In the genomic region with DNA sequence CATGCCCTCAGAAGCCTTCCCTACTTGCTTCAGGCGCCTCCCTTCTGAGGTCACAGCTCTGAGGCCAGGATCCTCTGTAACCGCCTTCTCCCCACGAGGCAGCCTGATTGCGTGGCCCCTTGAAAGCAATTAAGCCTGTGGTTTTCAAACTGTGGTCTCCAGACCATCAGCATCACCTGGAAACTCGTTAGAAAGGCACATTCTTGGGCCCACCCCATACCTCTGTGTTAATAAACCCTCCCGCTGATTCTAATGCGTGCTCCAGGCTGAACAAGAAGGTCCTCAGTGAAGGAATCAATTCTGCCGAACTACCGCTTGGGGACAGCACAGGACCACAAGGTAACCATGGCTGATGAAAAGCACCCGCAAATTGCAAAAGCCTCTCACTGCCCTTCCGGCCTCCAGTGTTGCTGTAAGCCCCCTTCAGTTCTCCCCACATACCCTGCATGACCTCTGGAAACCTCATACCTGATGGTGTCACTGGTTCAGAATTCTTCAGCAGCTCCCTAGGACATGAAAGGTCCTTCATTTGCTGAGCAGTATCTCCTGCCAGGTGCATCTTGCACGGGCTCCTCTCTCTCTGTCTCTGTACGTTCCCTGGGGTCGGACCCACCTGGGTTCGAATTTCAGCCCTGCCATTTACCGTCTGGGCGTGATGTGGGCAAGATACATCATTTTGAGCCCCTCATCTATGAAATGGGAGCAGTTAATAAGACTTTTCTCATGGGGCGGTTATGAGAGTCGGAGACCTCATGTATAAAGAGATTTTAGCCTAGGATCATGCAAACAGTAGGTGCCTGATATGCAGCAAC, we compare ENCODE assay signal across 1 cellular context.
A peak's percentile ranks its signal among the peaks of the same experiment; 100 is the strongest.
TF ChIP-seq lines count a peak whose summit lies in the region.

No MANE protein-coding gene starts in this region.

TF ChIP-seq in HepG2, 621 proteins besides CTCF, POLR2A, EP300 and RAD21 (continued from another document and continues in another):
- TF ChIP-seq ZBTB44 (CRISPR knock-in tag; IDR thresholded peaks at IDR 0.05) (peak; percentile 51; the same call in 1 of the 2 replicates), ZNF800 (CRISPR knock-in tag; IDR thresholded peaks at IDR 0.05) (peak; percentile 66; the same call in 1 of the 2 replicates), ZKSCAN8 (CRISPR knock-in tag; IDR thresholded peaks at IDR 0.05; ENCODE audit: borderline replicate concordance) (peak; percentile 76; the same call in 1 of the 2 replicates), PPARG (CRISPR knock-in tag; conservative IDR thresholded peaks at IDR 0.05) (peak; percentile 74), ZNF274 (CRISPR knock-in tag; IDR thresholded peaks at IDR 0.05) (0 out of 2 replicates have a peak, but pooled peaks have one; percentile 16), DRAP1 (CRISPR knock-in tag; IDR thresholded peaks at IDR 0.05) (peak; percentile 79), ZNF841 (CRISPR knock-in tag; IDR thresholded peaks at IDR 0.05; ENCODE audit: borderline replicate concordance) (no peak), ZNF281 (CRISPR knock-in tag; IDR thresholded peaks at IDR 0.05; ENCODE audit: borderline replicate concordance) (peak; percentile 60), RFX3 (CRISPR knock-in tag; IDR thresholded peaks at IDR 0.05) (peak; percentile 25; the same call in 1 of the 2 replicates), ETV5 (CRISPR knock-in tag; IDR thresholded peaks at IDR 0.05; ENCODE audit: borderline replicate concordance) (peak; percentile 97), BHLHE40 (IDR thresholded peaks at IDR 0.05; ENCODE audit: low read length) (peak; percentile 68; the same call in 1 of the 2 replicates), ZSCAN12 (CRISPR knock-in tag; IDR thresholded peaks at IDR 0.05) (0 out of 2 replicates have a peak, but pooled peaks have one; percentile 39), JARID2 (CRISPR knock-in tag; IDR thresholded peaks at IDR 0.05; ENCODE audit: insufficient replicate concordance) (peak; percentile 93), HNF4A (CRISPR knock-in tag; IDR thresholded peaks at IDR 0.05) (peak; percentile 29; the same call in 1 of the 2 replicates), NCOA1 (CRISPR knock-in tag; IDR thresholded peaks at IDR 0.05) (no peak), ZNF367 (CRISPR knock-in tag; IDR thresholded peaks at IDR 0.05; ENCODE audit: borderline replicate concordance) (no peak), CBX1 (IDR thresholded peaks at IDR 0.05; ENCODE audit: low read depth) (peak; percentile 66), FOSL1 (CRISPR knock-in tag; IDR thresholded peaks at IDR 0.05; ENCODE audit: borderline replicate concordance) (no peak), HMGXB3 (CRISPR knock-in tag; IDR thresholded peaks at IDR 0.05; ENCODE audit: borderline replicate concordance) (peak; percentile 81; the same call in 1 of the 2 replicates), FOSL2 (CRISPR knock-in tag; IDR thresholded peaks at IDR 0.05) (peak; percentile 84), SMC3 (IDR thresholded peaks at IDR 0.05; ENCODE audit: low read length) (peak; percentile 100), ZNF264 (CRISPR knock-in tag; IDR thresholded peaks at IDR 0.05) (peak; percentile 70), YY1 (IDR thresholded peaks at IDR 0.05; ENCODE audit: insufficient read depth, insufficient replicate concordance, low read depth, low read length) (no peak), ZNF567 (CRISPR knock-in tag; IDR thresholded peaks at IDR 0.05; ENCODE audit: borderline replicate concordance) (peak; percentile 67; the same call in 1 of the 2 replicates), SMAD3 (CRISPR knock-in tag; IDR thresholded peaks at IDR 0.05) (peak; percentile 99), FOXO1 (CRISPR knock-in tag; IDR thresholded peaks at IDR 0.05) (peak; percentile 87), XRCC5 (optimal IDR thresholded peaks at IDR 0.05; ENCODE audit: low read length) (no peak), EZH2 (conservative IDR thresholded peaks at IDR 0.05; ENCODE audit: low read depth, low read length) (0 out of 2 replicates have a peak, but pooled peaks have one; percentile 29), ATF7-NPFF (CRISPR knock-in tag; IDR thresholded peaks at IDR 0.05; ENCODE audit: low read depth) (no peak), AKAP8 (CRISPR knock-in tag; IDR thresholded peaks at IDR 0.05) (no peak), RFXANK (CRISPR knock-in tag; IDR thresholded peaks at IDR 0.05) (0 out of 2 replicates have a peak, but pooled peaks have one; percentile 55), HIVEP1 (CRISPR knock-in tag; IDR thresholded peaks at IDR 0.05) (peak; percentile 23; the same call in 1 of the 2 replicates), PITX1 (CRISPR knock-in tag; IDR thresholded peaks at IDR 0.05) (peak; percentile 66; the same call in 1 of the 2 replicates)
- TF ChIP-seq, protein P1, sequence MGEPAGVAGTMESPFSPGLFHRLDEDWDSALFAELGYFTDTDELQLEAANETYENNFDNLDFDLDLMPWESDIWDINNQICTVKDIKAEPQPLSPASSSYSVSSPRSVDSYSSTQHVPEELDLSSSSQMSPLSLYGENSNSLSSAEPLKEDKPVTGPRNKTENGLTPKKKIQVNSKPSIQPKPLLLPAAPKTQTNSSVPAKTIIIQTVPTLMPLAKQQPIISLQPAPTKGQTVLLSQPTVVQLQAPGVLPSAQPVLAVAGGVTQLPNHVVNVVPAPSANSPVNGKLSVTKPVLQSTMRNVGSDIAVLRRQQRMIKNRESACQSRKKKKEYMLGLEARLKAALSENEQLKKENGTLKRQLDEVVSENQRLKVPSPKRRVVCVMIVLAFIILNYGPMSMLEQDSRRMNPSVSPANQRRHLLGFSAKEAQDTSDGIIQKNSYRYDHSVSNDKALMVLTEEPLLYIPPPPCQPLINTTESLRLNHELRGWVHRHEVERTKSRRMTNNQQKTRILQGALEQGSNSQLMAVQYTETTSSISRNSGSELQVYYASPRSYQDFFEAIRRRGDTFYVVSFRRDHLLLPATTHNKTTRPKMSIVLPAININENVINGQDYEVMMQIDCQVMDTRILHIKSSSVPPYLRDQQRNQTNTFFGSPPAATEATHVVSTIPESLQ (CRISPR knock-in tag; conservative IDR thresholded peaks at IDR 0.05) = 0 out of 2 replicates have a peak, but pooled peaks have one; percentile 37
- TF ChIP-seq, protein P2, sequence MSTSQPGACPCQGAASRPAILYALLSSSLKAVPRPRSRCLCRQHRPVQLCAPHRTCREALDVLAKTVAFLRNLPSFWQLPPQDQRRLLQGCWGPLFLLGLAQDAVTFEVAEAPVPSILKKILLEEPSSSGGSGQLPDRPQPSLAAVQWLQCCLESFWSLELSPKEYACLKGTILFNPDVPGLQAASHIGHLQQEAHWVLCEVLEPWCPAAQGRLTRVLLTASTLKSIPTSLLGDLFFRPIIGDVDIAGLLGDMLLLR (CRISPR knock-in tag; IDR thresholded peaks at IDR 0.05) = peak; percentile 46; the same call in 1 of the 2 replicates
- TF ChIP-seq, protein P3, sequence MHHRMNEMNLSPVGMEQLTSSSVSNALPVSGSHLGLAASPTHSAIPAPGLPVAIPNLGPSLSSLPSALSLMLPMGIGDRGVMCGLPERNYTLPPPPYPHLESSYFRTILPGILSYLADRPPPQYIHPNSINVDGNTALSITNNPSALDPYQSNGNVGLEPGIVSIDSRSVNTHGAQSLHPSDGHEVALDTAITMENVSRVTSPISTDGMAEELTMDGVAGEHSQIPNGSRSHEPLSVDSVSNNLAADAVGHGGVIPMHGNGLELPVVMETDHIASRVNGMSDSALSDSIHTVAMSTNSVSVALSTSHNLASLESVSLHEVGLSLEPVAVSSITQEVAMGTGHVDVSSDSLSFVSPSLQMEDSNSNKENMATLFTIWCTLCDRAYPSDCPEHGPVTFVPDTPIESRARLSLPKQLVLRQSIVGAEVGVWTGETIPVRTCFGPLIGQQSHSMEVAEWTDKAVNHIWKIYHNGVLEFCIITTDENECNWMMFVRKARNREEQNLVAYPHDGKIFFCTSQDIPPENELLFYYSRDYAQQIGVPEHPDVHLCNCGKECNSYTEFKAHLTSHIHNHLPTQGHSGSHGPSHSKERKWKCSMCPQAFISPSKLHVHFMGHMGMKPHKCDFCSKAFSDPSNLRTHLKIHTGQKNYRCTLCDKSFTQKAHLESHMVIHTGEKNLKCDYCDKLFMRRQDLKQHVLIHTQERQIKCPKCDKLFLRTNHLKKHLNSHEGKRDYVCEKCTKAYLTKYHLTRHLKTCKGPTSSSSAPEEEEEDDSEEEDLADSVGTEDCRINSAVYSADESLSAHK (CRISPR knock-in tag; IDR thresholded peaks at IDR 0.05; ENCODE audit: borderline replicate concordance) = peak; percentile 82; the same call in 1 of the 2 replicates
- TF ChIP-seq, protein P4, sequence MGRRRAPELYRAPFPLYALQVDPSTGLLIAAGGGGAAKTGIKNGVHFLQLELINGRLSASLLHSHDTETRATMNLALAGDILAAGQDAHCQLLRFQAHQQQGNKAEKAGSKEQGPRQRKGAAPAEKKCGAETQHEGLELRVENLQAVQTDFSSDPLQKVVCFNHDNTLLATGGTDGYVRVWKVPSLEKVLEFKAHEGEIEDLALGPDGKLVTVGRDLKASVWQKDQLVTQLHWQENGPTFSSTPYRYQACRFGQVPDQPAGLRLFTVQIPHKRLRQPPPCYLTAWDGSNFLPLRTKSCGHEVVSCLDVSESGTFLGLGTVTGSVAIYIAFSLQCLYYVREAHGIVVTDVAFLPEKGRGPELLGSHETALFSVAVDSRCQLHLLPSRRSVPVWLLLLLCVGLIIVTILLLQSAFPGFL (CRISPR knock-in tag; IDR thresholded peaks at IDR 0.05) = no peak
